In the genomic region with DNA sequence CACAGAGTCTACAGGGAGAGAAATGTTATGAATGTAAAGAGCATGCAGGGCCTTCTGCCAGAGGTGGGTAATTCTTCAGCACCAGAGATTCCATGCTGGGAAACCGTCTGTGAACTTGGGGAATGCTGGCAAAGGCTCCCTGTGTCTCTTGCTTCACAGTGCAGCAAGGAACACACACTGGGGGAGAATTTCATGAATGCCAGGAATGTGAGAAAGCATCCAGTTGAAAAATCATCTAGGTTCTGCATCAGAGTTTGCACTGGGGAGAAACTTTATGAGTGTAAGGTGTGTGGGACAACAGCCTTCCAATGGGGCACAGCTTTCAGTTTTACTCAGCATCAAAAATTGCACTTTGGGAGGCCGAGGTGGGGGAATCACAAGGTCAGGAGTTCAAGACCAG, we compare ENCODE assay signal across 10 cellular contexts.
DNase-seq lines count a peak whose midpoint lies in the region; TF ChIP-seq lines count a peak whose summit lies in the region.
"Had no signal": no experiment of that assay in that cellular context is flagged by ENCODE, and none has a peak within 500 bp of the region (broad histone marks: within the 10 kb centered on the region; RNA-seq: fewer than 3 reads in every experiment).

No MANE protein-coding gene starts in this region.

- H3K4me3 Mint-ChIP-seq in Calu3 (ENCODE audit: low read depth, unreplicated experiment) (no peak overlapping the region), neural crest cell (no peak overlapping the region)

- peaks cover 6% of the 10 kb centered on the region for H3K9me3 ChIP-seq in PC-9 (ENCODE audit: insufficient read depth, low read depth)

- peak overlapping the region; percentile 4 for H3K4me2 ChIP-seq in PC-9

- H3K9me2 ChIP-seq in PC-9 (ENCODE audit: insufficient read depth): no peaks in the 10 kb centered on the region

- H3K27ac Mint-ChIP-seq in Calu3 (ENCODE audit: unreplicated experiment) (peak overlapping the region; percentile 73), neural crest cell (ENCODE audit: unreplicated experiment) (peak overlapping the region; percentile 21)

- DNase-seq in Calu3 (peak; percentile 60), PC-9 (peak; percentile 89 to 99), fibroblast of mammary gland (ENCODE audit: low read depth) (peak; percentile 91), neural crest cell (ENCODE audit: low read depth, low spot score) (no peak), DMS53 treated with DMSO at 0.1 percent for 48 hours (lab: John Stamatoyannopoulos, UW; ENCODE audit: unreplicated experiment) (no peak), C1 segment of cervical spinal cord (lab: John Stamatoyannopoulos, UW) (no peak), SKM-1 (lab: John Stamatoyannopoulos, UW; ENCODE audit: unreplicated experiment) (no peak), NCI-H2029 (lab: John Stamatoyannopoulos, UW) (no peak)
- DNase-seq: kidney, T-helper 2 cell had no signal

- H4K20me1 ChIP-seq in PC-9 (ENCODE audit: insufficient read depth): no peaks in the 10 kb centered on the region

- H3F3A ChIP-seq in PC-9 (ENCODE audit: insufficient read depth, low read depth): peaks cover 27% of the 10 kb centered on the region; the same call in 1 of the 2 replicates

- H2AFZ ChIP-seq in PC-9: no peak overlapping the region

- H3K27me3 ChIP-seq in PC-9 (ENCODE audit: insufficient read depth, low read depth): no peaks in the 10 kb centered on the region

- peak overlapping the region; percentile 80 for H3K27ac ChIP-seq in PC-9

- peaks cover 29% of the 10 kb centered on the region for H3K4me1 ChIP-seq in PC-9 (replicated peaks; ENCODE audit: insufficient read depth)

- H3K36me3 ChIP-seq in PC-9 (ENCODE audit: low read depth): no peaks in the 10 kb centered on the region

- no peaks in the 10 kb centered on the region for H3K79me2 ChIP-seq in PC-9 (ENCODE audit: low read depth)

- no peaks in the 10 kb centered on the region for H3K9me3 Mint-ChIP-seq in Calu3 (ENCODE audit: low read depth, unreplicated experiment)
- H3K9me3 Mint-ChIP-seq in neural crest cell: peaks cover 11% of the 10 kb centered on the region

- H3K36me3 Mint-ChIP-seq in Calu3 (ENCODE audit: insufficient read depth, unreplicated experiment): no peaks in the 10 kb centered on the region
- H3K36me3 Mint-ChIP-seq in neural crest cell (ENCODE audit: low read depth): peaks cover 4% of the 10 kb centered on the region

- H3K4me1 Mint-ChIP-seq in Calu3 (ENCODE audit: low read depth, unreplicated experiment) (peaks cover 38% of the 10 kb centered on the region), neural crest cell (peaks cover 21% of the 10 kb centered on the region)

- no TSS peak for BruUV-seq in Calu3 (replicated peaks; lab: Mats Ljungman, UMichigan)
- BruUV-seq in PC-9 (replicated peaks; lab: Mats Ljungman, UMichigan): no TSS peak

- no peak for TF ChIP-seq CTCF in Calu3 (IDR thresholded peaks at IDR 0.05; ENCODE audit: unreplicated experiment)
- no peak for TF ChIP-seq CTCF in PC-9 (conservative IDR thresholded peaks at IDR 0.05)
- TF ChIP-seq CTCF in fibroblast of mammary gland (conservative IDR thresholded peaks at IDR 0.05; ENCODE audit: control insufficient read depth, insufficient read depth, low read depth, low read length): no peak
- TF ChIP-seq CTCF in neural crest cell (conservative IDR thresholded peaks at IDR 0.05): no peak

- CTCF ChIA-PET in Calu3 (lab: Charles Lee) (no interaction called here), PC-9 (lab: Charles Lee) (no interaction called here)

- H3K27me3 Mint-ChIP-seq in Calu3 (ENCODE audit: unreplicated experiment) (no peaks in the 10 kb centered on the region), neural crest cell (ENCODE audit: low read depth) (no peaks in the 10 kb centered on the region)

- POLR2A ChIA-PET in PC-9 (lab: Charles Lee; ENCODE audit: unreplicated experiment): interaction anchor here (0.8 kb wide), 1 partner anchor 1146 kb away, joined by 22 read pairs; no protein-coding TSS in a partner anchor

- H3K4me3 ChIP-seq in PC-9 (no peak overlapping the region), fibroblast of mammary gland (ENCODE audit: control insufficient read depth, low read depth, low read length) (no peak overlapping the region)

- intact Hi-C loops in Calu3 (cut with micrococcal nuclease; ENCODE audit: unreplicated experiment) (loop anchor here (5.0 kb wide), 1 partner anchor 207 kb away; no protein-coding TSS in a partner anchor), PC-9 (cut with micrococcal nuclease; ENCODE audit: unreplicated experiment) (loop anchor here (1.0 to 10.0 kb wide), 10 partner anchors 47 to 399 kb away; no protein-coding TSS in a partner anchor)

Comparison
In these comparisons a context has a peak if more than half of its experiments do, and no peak if none do; other contexts are left out.
1. DNase-seq: peak in Calu3 (single experiment), PC-9 (2 of 2) and fibroblast of mammary gland (single experiment); none in neural crest cell (single experiment), DMS53 treated with DMSO at 0.1 percent for 48 hours (single experiment), C1 segment of cervical spinal cord (0 of 14), SKM-1 (single experiment) and NCI-H2029 (single experiment).